Comparison of ENCODE assay signal across 10 cellular contexts in genomic region chr3:114121996-114122709, GRCh38. TPM values are rescaled to one million over a fixed set of nuclear protein-coding genes. Genes with fewer than 3 reads are reported as not detected.
DNase-seq lines count a peak whose midpoint lies in the region; ATAC-seq and TF ChIP-seq lines count a peak whose summit lies in the region.
"Had no signal": no experiment of that assay in that cellular context is flagged by ENCODE, and none has a peak within 500 bp of the region (broad histone marks: within the 10 kb centered on the region; RNA-seq: fewer than 3 reads in every experiment).

No MANE protein-coding gene starts in this region.

- H3K9me3 Mint-ChIP-seq in activated T-cell treated with anti-CD3 and anti-CD28 coated beads, Interleukin-2, amount 50 U/mL, for 72 hours = no peaks in the 10 kb centered on the region

- in situ Hi-C loops in brain microvascular endothelial cell (cut with HindIII; ENCODE audit: low pct_ligation_motif_present, low sequenced_read_pairs) = no loop called here
- in situ Hi-C loops in HAP-1 (cut with MboI; ENCODE audit: low sequenced_read_pairs) = no loop called here

- H3K4me1 Mint-ChIP-seq in activated T-cell treated with anti-CD3 and anti-CD28 coated beads, Interleukin-2, amount 50 U/mL, for 72 hours (ENCODE audit: low read depth) = no peaks in the 10 kb centered on the region

- H3K27me3 Mint-ChIP-seq in activated T-cell treated with anti-CD3 and anti-CD28 coated beads, Interleukin-2, amount 50 U/mL, for 72 hours (ENCODE audit: low read depth) = no peaks in the 10 kb centered on the region

- DNase-seq in activated T-cell treated with anti-CD3 and anti-CD28 coated beads, Interleukin-2, amount 50 U/mL, for 72 hours = no peak
- no peak for DNase-seq in activated T-cell treated with anti-CD3 and anti-CD28 coated beads, Interleukin-2, amount 50 U/mL, for 1 hour
- DNase-seq in brain microvascular endothelial cell (peak; percentile 54), kidney glomerular epithelial cell (lab: John Stamatoyannopoulos, UW) (peak; percentile 52), upper lobe of left lung (no peak), DMS 273 (lab: John Stamatoyannopoulos, UW; ENCODE audit: unreplicated experiment) (no peak), SJCRH30 (no peak), HAP-1 (ENCODE audit: low spot score in 2 of 2) (no peak)
- DNase-seq: KBM-7; stimulated activated CD4-positive, alpha-beta T cell treated with anti-CD3 and anti-CD28 coated beads, Interleukin-15, amount 100 ng/mL, for 24 hours had no signal

- no peaks in the 10 kb centered on the region for H3K27me3 ChIP-seq in brain microvascular endothelial cell (replicated peaks)
- no peaks in the 10 kb centered on the region for H3K27me3 ChIP-seq in upper lobe of left lung
- 0 out of 2 replicates have a peak, but pooled peaks cover 3% of the 10 kb centered on the region for H3K27me3 ChIP-seq in SJCRH30
- no peaks in the 10 kb centered on the region for H3K27me3 ChIP-seq in HAP-1 (ENCODE audit: low read depth)

- no peaks in the 10 kb centered on the region for H3K36me3 ChIP-seq in brain microvascular endothelial cell (replicated peaks)
- no peaks in the 10 kb centered on the region for H3K36me3 ChIP-seq in upper lobe of left lung
- H3K36me3 ChIP-seq in SJCRH30 = no peaks in the 10 kb centered on the region
- H3K36me3 ChIP-seq in HAP-1 (replicated peaks) = no peaks in the 10 kb centered on the region

- H3K27ac ChIP-seq in brain microvascular endothelial cell = no peak overlapping the region
- peak overlapping the region; percentile 50 to 87 (median 66) for H3K27ac ChIP-seq in upper lobe of left lung
- no peak overlapping the region for H3K27ac ChIP-seq in SJCRH30

- peaks cover 6 to 16% (median 8%) of the 10 kb centered on the region in 4 donors for H3K4me1 ChIP-seq in upper lobe of left lung
- H3K4me1 ChIP-seq in SJCRH30 = no peaks in the 10 kb centered on the region
- no peaks in the 10 kb centered on the region for H3K4me1 ChIP-seq in HAP-1

- H3K4me3 ChIP-seq in brain microvascular endothelial cell (ENCODE audit: low read depth, low read length) (no peak overlapping the region), upper lobe of left lung (no peak overlapping the region), SJCRH30 (no peak overlapping the region), HAP-1 (no peak overlapping the region)

- TF ChIP-seq EP300 in upper lobe of left lung (IDR thresholded peaks at IDR 0.05) = no peak

- 50 to 54% methylated on average over 4 of the region's 4 CpGs for WGBS in upper lobe of left lung, 2 donors

- no peaks in the 10 kb centered on the region for H3K9me3 ChIP-seq in upper lobe of left lung
- H3K9me3 ChIP-seq in SJCRH30 (replicated peaks) = no peaks in the 10 kb centered on the region
- H3K9me3 ChIP-seq in HAP-1 = no peaks in the 10 kb centered on the region

- peak; percentile 49 to 64 for ATAC-seq in activated T-cell treated with anti-CD3 and anti-CD28 coated beads, Interleukin-2, amount 50 U/mL, for 72 hours (replicated peaks in 1 of 2)
- ATAC-seq in upper lobe of left lung (ENCODE audit: low FRiP score in 2 of 2) = peak in 1 of 2 donors; percentile 63

- TF ChIP-seq CTCF in brain microvascular endothelial cell (IDR thresholded peaks at IDR 0.05; ENCODE audit: low read depth, low read length, missing control alignments) (no peak), upper lobe of left lung (IDR thresholded peaks at IDR 0.05) (peak in 1 of 6 experiments; percentile 16)

- no peak for TF ChIP-seq POLR2A in upper lobe of left lung (IDR thresholded peaks at IDR 0.05)

- H3K27ac Mint-ChIP-seq in activated T-cell treated with anti-CD3 and anti-CD28 coated beads, Interleukin-2, amount 50 U/mL, for 72 hours = no peak overlapping the region

- H3K36me3 Mint-ChIP-seq in activated T-cell treated with anti-CD3 and anti-CD28 coated beads, Interleukin-2, amount 50 U/mL, for 72 hours (ENCODE audit: insufficient read depth in 2 of 2) = no peaks in the 10 kb centered on the region

- H3K4me3 Mint-ChIP-seq in activated T-cell treated with anti-CD3 and anti-CD28 coated beads, Interleukin-2, amount 50 U/mL, for 72 hours = no peak overlapping the region

RNA-seq across cellular contexts. Expression of gene DRD3, which starts 56.7 kb away (rescaled TPM):
- not detected for total RNA-seq in activated T-cell treated with anti-CD3 and anti-CD28 coated beads, Interleukin-2, amount 50 U/mL, for 72 hours
- not detected for total RNA-seq in upper lobe of left lung
- total RNA-seq in SJCRH30 (2014; rRNA removed; shearing (Covaris generic)) = not detected in 2 replicates

Comparison
In these comparisons a context has a peak if more than half of its experiments do, and no peak if none do; other contexts are left out.
1. DNase-seq: peak in brain microvascular endothelial cell (single experiment) and kidney glomerular epithelial cell (single experiment); none in activated T-cell treated with anti-CD3 and anti-CD28 coated beads, Interleukin-2, amount 50 U/mL, for 72 hours (0 of 2), activated T-cell treated with anti-CD3 and anti-CD28 coated beads, Interleukin-2, amount 50 U/mL, for 1 hour (single experiment), upper lobe of left lung (0 of 2), DMS 273 (single experiment), SJCRH30 (0 of 2) and HAP-1 (0 of 2).
2. H3K27ac ChIP-seq: peak in upper lobe of left lung (4 of 4); none in brain microvascular endothelial cell (single experiment) and SJCRH30 (single experiment).